ENCODE assay signal across 12 cellular contexts in the genomic region with DNA sequence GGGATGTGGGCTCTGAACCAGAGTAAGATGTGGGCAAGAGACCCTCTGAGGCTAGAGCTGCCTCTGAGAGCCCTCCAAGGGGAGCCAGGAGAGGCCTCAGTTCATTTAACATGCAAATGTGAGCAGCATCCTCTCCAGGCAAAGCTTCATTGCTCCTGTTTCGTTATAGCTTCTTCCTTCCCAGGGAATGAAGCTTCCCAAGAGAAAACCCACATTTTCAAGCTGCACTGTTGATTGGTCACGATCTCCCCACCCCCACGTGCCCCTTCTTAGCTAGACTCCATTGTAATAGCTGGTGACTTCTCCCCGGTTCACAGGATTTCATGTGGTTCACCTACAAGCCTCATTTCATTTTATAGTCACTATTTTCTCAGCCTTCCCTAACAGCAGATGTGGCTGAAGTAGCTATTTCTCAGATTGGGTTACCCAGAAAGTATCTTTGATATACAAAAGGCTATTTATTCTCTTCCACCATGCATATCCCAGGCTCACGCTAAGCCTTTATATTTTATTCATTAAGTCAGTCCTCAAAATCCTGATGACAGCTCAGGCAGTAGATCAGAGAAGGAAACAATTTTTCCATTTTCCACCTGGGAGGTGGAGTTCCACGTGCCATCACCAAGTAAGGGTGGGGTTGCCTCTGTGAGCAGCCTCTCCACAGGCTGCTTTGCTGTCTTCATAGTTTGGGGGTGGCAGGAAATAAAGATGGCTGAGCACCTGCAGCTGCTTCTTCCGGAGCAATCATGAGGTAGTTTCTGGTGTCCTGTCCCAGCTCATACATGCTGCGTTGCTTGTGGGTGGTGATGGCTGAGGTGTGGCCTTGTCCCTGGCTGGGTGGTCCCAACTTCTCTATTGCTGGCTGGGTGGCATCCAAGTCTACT.
DNase-seq lines count a peak whose midpoint lies in the region; ATAC-seq, FAIRE-seq and TF ChIP-seq lines count a peak whose summit lies in the region.
"Had no signal": no experiment of that assay in that cellular context is flagged by ENCODE, and none has a peak within 500 bp of the region (broad histone marks: within the 10 kb centered on the region; RNA-seq: fewer than 3 reads in every experiment).

No MANE protein-coding gene starts in this region.

- no peak for FAIRE-seq in small intestine (lab: Jason Lieb, UNC)

- no peaks in the 10 kb centered on the region for H3K9me3 ChIP-seq in hepatocyte (ENCODE audit: low read depth)
- no peaks in the 10 kb centered on the region for H3K9me3 ChIP-seq in small intestine (ENCODE audit: control insufficient read depth, low read depth)

- intact Hi-C loops in posterior vena cava (cut with DNase I), result loop anchor here (2.0 to 10.0 kb wide), 2 partner anchors 52 to 88 kb away; no protein-coding TSS in a partner anchor

- no peaks in the 10 kb centered on the region for H3K27me3 Mint-ChIP-seq in activated T-cell treated with anti-CD3 and anti-CD28 coated beads, Interleukin-2, amount 50 U/mL, for 4 hours (ENCODE audit: low read depth)

- ATAC-seq in activated T-cell treated with anti-CD3 and anti-CD28 coated beads, Interleukin-2, amount 50 U/mL, for 4 hours, result no peak

- no peaks in the 10 kb centered on the region for H3K79me2 ChIP-seq in hepatocyte

- 67% methylated on average over 8 of the region's 8 CpGs for WGBS in hepatocyte (ENCODE audit: low lambda C conversion rate, missing lambda C conversion rate)
- 67 to 81% (median 73%) methylated on average over 8 of the region's 8 CpGs for WGBS in small intestine, 3 donors

- peaks cover 6% of the 10 kb centered on the region for H3K4me1 Mint-ChIP-seq in activated T-cell treated with anti-CD3 and anti-CD28 coated beads, Interleukin-2, amount 50 U/mL, for 4 hours (ENCODE audit: low read depth)

- H3K27me3 ChIP-seq in hepatocyte (no peaks in the 10 kb centered on the region), small intestine (ENCODE audit: control insufficient read depth in 2 of 2, insufficient read depth in 2 of 2, low read length in 2 of 2) (no peaks in the 10 kb centered on the region)

- H3K4me3 ChIP-seq in hepatocyte (no peak overlapping the region), small intestine (ENCODE audit: low read depth in 1 of 2, low read length in 2 of 2) (no peak overlapping the region)

- no peaks in the 10 kb centered on the region for H4K20me1 ChIP-seq in hepatocyte (ENCODE audit: insufficient read depth, poor library complexity, severe bottlenecking)

- H2AFZ ChIP-seq in hepatocyte, result no peak overlapping the region

- H3K36me3 ChIP-seq in hepatocyte (replicated peaks; ENCODE audit: insufficient read depth, low read depth) (no peaks in the 10 kb centered on the region), small intestine (ENCODE audit: control insufficient read depth in 2 of 2, insufficient read depth in 2 of 2, low read length in 2 of 2) (no peaks in the 10 kb centered on the region)

- peak; percentile 53 for DNase-seq in ELF-1 (ENCODE audit: low read depth, low spot score)
- DNase-seq in NCI-H345 treated with DMSO at 0.1 percent for 48 hours (lab: John Stamatoyannopoulos, UW; ENCODE audit: unreplicated experiment), result peak; percentile 97
- no peak for DNase-seq in hepatocyte (ENCODE audit: low spot score)
- peak; percentile 64 for DNase-seq in retina
- no peak for DNase-seq in MV-4-11 (lab: John Stamatoyannopoulos, UW)
- DNase-seq in activated T-cell treated with anti-CD3 and anti-CD28 coated beads, Interleukin-2, amount 50 U/mL, for 4 hours, result no peak
- DNase-seq in posterior vena cava (ENCODE audit: low spot score), result no peak
- no peak for DNase-seq in small intestine
- DNase-seq: DMS 273 treated with DMSO at 0.1 percent for 48 hours; foreskin melanocyte; NCI-H1436 treated with DMSO at 0.1 percent for 48 hours; stimulated activated CD4-positive, alpha-beta T cell treated with anti-CD3 and anti-CD28 coated beads, Interleukin-2, amount 100 ng/mL, for 48 hours had no signal

- no peaks in the 10 kb centered on the region for H3K9me3 Mint-ChIP-seq in activated T-cell treated with anti-CD3 and anti-CD28 coated beads, Interleukin-2, amount 50 U/mL, for 4 hours

- TF ChIP-seq CTCF in hepatocyte (IDR thresholded peaks at IDR 0.05; ENCODE audit: poor library complexity), result no peak

- no peaks in the 10 kb centered on the region for H3K36me3 Mint-ChIP-seq in activated T-cell treated with anti-CD3 and anti-CD28 coated beads, Interleukin-2, amount 50 U/mL, for 4 hours (ENCODE audit: insufficient read depth)

- peak overlapping the region; percentile 23 for H3K4me2 ChIP-seq in hepatocyte

- no peak overlapping the region for H3K4me3 Mint-ChIP-seq in activated T-cell treated with anti-CD3 and anti-CD28 coated beads, Interleukin-2, amount 50 U/mL, for 4 hours

- peaks cover 20% of the 10 kb centered on the region for H3K4me1 ChIP-seq in hepatocyte (ENCODE audit: insufficient read depth)
- no peaks in the 10 kb centered on the region for H3K4me1 ChIP-seq in small intestine (ENCODE audit: control insufficient read depth in 2 of 2, insufficient read depth in 1 of 2, low read depth in 1 of 2, low read length in 1 of 2)

- H3K27ac ChIP-seq in hepatocyte, result peak overlapping the region; percentile 73
- H3K27ac ChIP-seq in small intestine (ENCODE audit: low read depth in 1 of 2, low read length in 1 of 2), result no peak overlapping the region

- H3K9me2 ChIP-seq in hepatocyte (replicated peaks; ENCODE audit: insufficient read depth), result no peaks in the 10 kb centered on the region

Comparison
In these comparisons a context has a peak if more than half of its experiments do, and no peak if none do; other contexts are left out.
1. DNase-seq: peak in ELF-1 (single experiment), NCI-H345 treated with DMSO at 0.1 percent for 48 hours (single experiment) and retina (single experiment); none in hepatocyte (single experiment), MV-4-11 (single experiment), activated T-cell treated with anti-CD3 and anti-CD28 coated beads, Interleukin-2, amount 50 U/mL, for 4 hours (single experiment), posterior vena cava (single experiment) and small intestine (single experiment).